In genomic region chr10:85039311-85039710, GRCh38 we compare ENCODE assay signal across 7 cellular contexts.
"Had no signal": no experiment of that assay in that cellular context is flagged by ENCODE, and none has a peak within 500 bp of the region (broad histone marks: within the 10 kb centered on the region; RNA-seq: fewer than 3 reads in every experiment).

No MANE protein-coding gene starts in this region.

- H3K27ac Mint-ChIP-seq: GM23338, H9, HFFc6 had no signal

- H3K4me2 ChIP-seq: GM23338 had no signal

- H3K4me3 Mint-ChIP-seq: GM23338, H9, HFFc6 had no signal

- DNase-seq: H9, HCEC 1CT, HFFc6, IMR-90, KBM-7 had no signal

- H3K4me3 ChIP-seq: GM23338 had no signal

- ATAC-seq: GM23338 had no signal

- H2AFZ ChIP-seq: GM23338 had no signal

- H3K27ac ChIP-seq: HL-60 had no signal
